15 cellular contexts compared by ENCODE assay signal in genomic region chr1:7554343-7555270, GRCh38.
A peak's percentile ranks its signal among the peaks of the same experiment; 100 is the strongest.
DNase-seq lines count a peak whose midpoint lies in the region; ATAC-seq, FAIRE-seq and TF ChIP-seq lines count a peak whose summit lies in the region.
"Had no signal": no experiment of that assay in that cellular context is flagged by ENCODE, and none has a peak within 500 bp of the region (broad histone marks: within the 10 kb centered on the region; RNA-seq: fewer than 3 reads in every experiment).

No MANE protein-coding gene starts in this region.

- H3K27me3 ChIP-seq in GM12878 (replicated peaks in 1 of 2; ENCODE audit: control insufficient read depth in 2 of 2, insufficient read depth in 2 of 2, low read length in 1 of 2): no peaks in the 10 kb centered on the region
- H3K27me3 ChIP-seq in dorsolateral prefrontal cortex: no peaks in the 10 kb centered on the region
- H3K27me3 ChIP-seq in H9 (ENCODE audit: insufficient read depth, low read length): no peaks in the 10 kb centered on the region
- no peaks in the 10 kb centered on the region for H3K27me3 ChIP-seq in SK-N-SH (ENCODE audit: insufficient read depth)
- H3K27me3 ChIP-seq: Peyer's patch had no signal

- no peak overlapping the region for H3K4ac ChIP-seq in H9 (ENCODE audit: low read depth, low read length)

- TF ChIP-seq EP300 in GM12878 (IDR thresholded peaks at IDR 0.05; ENCODE audit: borderline replicate concordance in 1 of 2, control insufficient read depth in 1 of 2, low read depth in 2 of 2, low read length in 2 of 2) (no peak), SK-N-SH (IDR thresholded peaks at IDR 0.05; ENCODE audit: borderline replicate concordance in 1 of 2, low read depth in 1 of 2, low read length in 1 of 2) (no peak)

- H4K20me1 ChIP-seq in GM12878 (ENCODE audit: control insufficient read depth, insufficient read depth) (no peaks in the 10 kb centered on the region), H9 (ENCODE audit: control insufficient read depth, insufficient read depth, insufficient read length) (no peaks in the 10 kb centered on the region), SK-N-SH (ENCODE audit: insufficient read depth) (no peaks in the 10 kb centered on the region)

- TF ChIP-seq RAD21 in GM12878 (IDR thresholded peaks at IDR 0.05; ENCODE audit: insufficient read depth, low read depth, low read length) (no peak), SK-N-SH (IDR thresholded peaks at IDR 0.05; ENCODE audit: low read length) (no peak)

- SMC1A ChIA-PET in GM12878 (lab: Charles Lee; ENCODE audit: uncharacterized antibody, unreplicated experiment): no interaction called here

- no peak overlapping the region for H4K91ac ChIP-seq in H9 (ENCODE audit: insufficient read length, low read depth, low read length)

- H3K27me3 Mint-ChIP-seq in H9 (ENCODE audit: low read depth): peaks cover 7% of the 10 kb centered on the region
- H3K27me3 Mint-ChIP-seq: activated naive CD8-positive, alpha-beta T cell had no signal

- H3K9ac ChIP-seq in GM12878 (ENCODE audit: control insufficient read depth, insufficient read depth, low read length) (no peak overlapping the region), H9 (ENCODE audit: extremely low read depth, insufficient read length, low read length) (no peak overlapping the region), SK-N-SH (no peak overlapping the region)
- H3K9ac ChIP-seq: parathyroid adenoma had no signal

- H2BK120ac ChIP-seq in H9 (ENCODE audit: low read depth, low read length, poor library complexity, severe bottlenecking): no peak overlapping the region

- H3K4me1 ChIP-seq in GM12878 (ENCODE audit: control insufficient read depth, insufficient read depth, low read length): no peaks in the 10 kb centered on the region
- peaks cover 3% of the 10 kb centered on the region; the same call in 1 of the 2 replicates for H3K4me1 ChIP-seq in H9 (ENCODE audit: insufficient read depth, low read length)
- H3K4me1 ChIP-seq in SK-N-SH (ENCODE audit: control insufficient read depth in 1 of 2, insufficient read depth in 2 of 2, low read depth in 1 of 2, low read length in 1 of 2): peaks cover 6 to 83% of the 10 kb centered on the region in 2 experiments; a peak in 3 of 4 replicates
- H3K4me1 ChIP-seq: parathyroid adenoma had no signal

- intact Hi-C loops in GM12878 (cut with micrococcal nuclease; ENCODE audit: unreplicated experiment) (no loop called here), dorsolateral prefrontal cortex (cut with DNase I) (no loop called here)

- no peak overlapping the region for H2BK12ac ChIP-seq in H9 (ENCODE audit: insufficient read length, low read depth, low read length)

- RAD21 ChIA-PET in GM12878 (lab: Charles Lee; ENCODE audit: unreplicated experiment): interaction anchor here (0.7 kb wide), 1 partner anchor 208 kb away, joined by 3 read pairs; no protein-coding TSS in a partner anchor

- no peaks in the 10 kb centered on the region; the same call in 2 of the 3 replicates for H3K9me3 ChIP-seq in GM12878 (replicated peaks; ENCODE audit: control insufficient read depth, insufficient read depth, low read length)
- no peaks in the 10 kb centered on the region for H3K9me3 ChIP-seq in H9 (ENCODE audit: control insufficient read depth, low read depth, low read length)
- H3K9me3 ChIP-seq in SK-N-SH: no peaks in the 10 kb centered on the region
- H3K9me3 ChIP-seq: Peyer's patch had no signal

- no peaks in the 10 kb centered on the region for H3K23me2 ChIP-seq in H9 (ENCODE audit: insufficient read length, low read depth, low read length, poor library complexity, severe bottlenecking)

- no TSS peak for BruUV-seq in GM12878 (replicated peaks; lab: Mats Ljungman, UMichigan)

- CTCF ChIA-PET in GM12878 (lab: Yijun Ruan, JAX) (no interaction called here), SK-N-SH (lab: Yijun Ruan, JAX) (interaction anchor here (1.0 to 3.4 kb wide), 11 partner anchors 15 to 512 kb away, joined by 3 to 18 read pairs (median 3); no protein-coding TSS in a partner anchor)

- no peak overlapping the region for H4K5ac ChIP-seq in H9 (ENCODE audit: insufficient read length, low read depth, low read length)

- TF ChIP-seq POLR2A in GM12878 (IDR thresholded peaks at IDR 0.05; ENCODE audit: low read depth, low read length): no peak

- no peak overlapping the region for H2BK15ac ChIP-seq in H9 (ENCODE audit: low read depth, low read length)

- no peaks in the 10 kb centered on the region for H3K36me3 Mint-ChIP-seq in H9 (ENCODE audit: insufficient read depth in 1 of 3, low read depth in 3 of 3)
- H3K36me3 Mint-ChIP-seq: activated naive CD8-positive, alpha-beta T cell had no signal

- ATAC-seq in GM12878: no peak
- no peak for ATAC-seq in GM19328 (IDR thresholded peaks at IDR 0.05; ENCODE audit: unreplicated experiment)
- ATAC-seq: activated CD4-positive, CD25-positive, alpha-beta regulatory T cell treated with anti-CD3 and anti-CD28 coated beads, Interleukin-2, amount 50 U/mL, for 24 hours had no signal

- no peak for TF ChIP-seq CTCF in GM12878 (IDR thresholded peaks at IDR 0.05 in 2 of 3, conservative IDR thresholded peaks at IDR 0.05 in 1 of 3; ENCODE audit: control insufficient read depth in 2 of 3, extremely low read depth in 1 of 3, insufficient read depth in 1 of 3, low read depth in 3 of 3, low read length in 3 of 3)
- no peak for TF ChIP-seq CTCF in dorsolateral prefrontal cortex (IDR thresholded peaks at IDR 0.05 in 54 of 56, conservative IDR thresholded peaks at IDR 0.05 in 2 of 56; ENCODE audit: low read depth in 1 of 56, partially characterized antibody in 56 of 56)
- TF ChIP-seq CTCF in H9 (conservative IDR thresholded peaks at IDR 0.05): no peak
- no peak for TF ChIP-seq CTCF in SK-N-SH (IDR thresholded peaks at IDR 0.05)

- H3K18ac ChIP-seq in H9 (ENCODE audit: insufficient read length, low read depth, low read length): no peak overlapping the region

- H3K27ac ChIP-seq in GM12878 (ENCODE audit: control insufficient read depth, insufficient read depth) (no peak overlapping the region), dorsolateral prefrontal cortex (no peak overlapping the region), H9 (ENCODE audit: insufficient read length, low read depth, low read length) (no peak overlapping the region), SK-N-SH (ENCODE audit: low read depth in 2 of 2, low read length in 1 of 2) (peak overlapping the region in 1 of 2 experiments; percentile 100; a peak in 2 of 4 replicates)
- H3K27ac ChIP-seq: parathyroid adenoma, Peyer's patch had no signal

- H3K79me2 ChIP-seq in GM12878 (ENCODE audit: control insufficient read depth, insufficient read depth, low read length) (no peaks in the 10 kb centered on the region), H9 (ENCODE audit: insufficient read depth, low read length) (no peaks in the 10 kb centered on the region), SK-N-SH (ENCODE audit: insufficient read depth) (no peaks in the 10 kb centered on the region)
- H3K79me2 ChIP-seq: parathyroid adenoma had no signal

- H2AK5ac ChIP-seq in H9 (ENCODE audit: insufficient read length, low read length): no peak overlapping the region

- H2AFZ ChIP-seq in GM12878 (ENCODE audit: control insufficient read depth, low read depth, low read length) (no peak overlapping the region), H9 (ENCODE audit: low read length) (no peak overlapping the region), SK-N-SH (ENCODE audit: low read depth) (no peak overlapping the region)
- H2AFZ ChIP-seq: parathyroid adenoma had no signal

- FAIRE-seq in GM12878 (lab: Jason Lieb, UNC): no peak

- H2BK5ac ChIP-seq in H9 (ENCODE audit: insufficient read length, low read length): no peak overlapping the region

- peaks cover 2% of the 10 kb centered on the region for H3F3A ChIP-seq in SK-N-SH (replicated peaks; ENCODE audit: insufficient read depth)

- H3K56ac ChIP-seq in H9 (ENCODE audit: insufficient read length, low read depth, low read length): no peak overlapping the region

- H3K79me1 ChIP-seq in H9 (ENCODE audit: insufficient read depth, low read depth, low read length, poor library complexity, severe bottlenecking): no peaks in the 10 kb centered on the region

- H3K27ac Mint-ChIP-seq in H9: no peak overlapping the region
- H3K27ac Mint-ChIP-seq: activated naive CD8-positive, alpha-beta T cell had no signal

- H3K14ac ChIP-seq in H9 (ENCODE audit: insufficient read depth, low read length): no peak overlapping the region

- H3K9me3 Mint-ChIP-seq in H9: peaks cover 3 to 4% of the 10 kb centered on the region in 2 experiments; a peak in 3 of 5 replicates
- H3K9me3 Mint-ChIP-seq: central memory CD8-positive, alpha-beta T cell had no signal

- no peak overlapping the region for H3K4me3 ChIP-seq in GM12878
- H3K4me3 ChIP-seq in dorsolateral prefrontal cortex: no peak overlapping the region
- H3K4me3 ChIP-seq in SK-N-SH (ENCODE audit: low read depth in 2 of 2, low read length in 1 of 2): no peak overlapping the region
- H3K4me3 ChIP-seq: Peyer's patch had no signal

- no peak overlapping the region for H3K4me2 ChIP-seq in GM12878 (ENCODE audit: control insufficient read depth, insufficient read depth)
- no peak overlapping the region for H3K4me2 ChIP-seq in H9 (ENCODE audit: insufficient read depth, insufficient read length, low read length)
- H3K4me2 ChIP-seq in SK-N-SH: no peak overlapping the region

- H3K36me3 ChIP-seq in GM12878 (ENCODE audit: control insufficient read depth in 2 of 2, insufficient read depth in 2 of 2, low read length in 1 of 2): no peaks in the 10 kb centered on the region
- no peaks in the 10 kb centered on the region for H3K36me3 ChIP-seq in SK-N-SH (replicated peaks in 1 of 2; ENCODE audit: control insufficient read depth in 1 of 2, insufficient read depth in 2 of 2, low read length in 1 of 2)
- H3K36me3 ChIP-seq: Peyer's patch had no signal

- DNase-seq in Caki2 (ENCODE audit: low read depth): peak; percentile 11
- peak; percentile 20 for DNase-seq in M059J (ENCODE audit: low read depth)
- no peak for DNase-seq in GM12878 (ENCODE audit: low read depth, low spot score)
- DNase-seq in kidney tubule cell (ENCODE audit: low spot score): peak; percentile 34
- DNase-seq in dorsolateral prefrontal cortex: no peak
- no peak for DNase-seq in H9
- DNase-seq in SK-N-SH: no peak
- DNase-seq: HCEC 1CT, NCI-H510A treated with DMSO at 0.1 percent for 48 hours, Peyer's patch had no signal

- H2BK20ac ChIP-seq in H9 (ENCODE audit: low read depth, low read length, poor library complexity, severe bottlenecking): no peak overlapping the region

- WGBS in GM12878 (ENCODE audit: insufficient coverage, insufficient replicate concordance, low lambda C conversion rate, missing lambda C conversion rate): 4% methylated on average over 12 of the region's 12 CpGs
- no CpG with 5 or more reads among the region's 12 CpGs for WGBS in H9 (ENCODE audit: extremely low coverage, insufficient read length, low lambda C conversion rate)
- 67% methylated on average over 10 of the region's 12 CpGs for WGBS in SK-N-SH (ENCODE audit: low lambda C conversion rate)

- no peak overlapping the region for H4K8ac ChIP-seq in H9 (replicated peaks; ENCODE audit: insufficient read length, low read depth, low read length)

- H3K9me2 ChIP-seq in SK-N-SH: no peaks in the 10 kb centered on the region

- in situ Hi-C loops in Caki2 (cut with HindIII; ENCODE audit: low pct_unique_long_range_greater_than_20kb, low sequenced_read_pairs): no loop called here
- in situ Hi-C loops in GM12878 (cut with MboI): no loop called here

- H3T11ph ChIP-seq in H9 (ENCODE audit: low read length): no peak overlapping the region

- H3K4me3 Mint-ChIP-seq in H9: no peak overlapping the region
- H3K4me3 Mint-ChIP-seq: activated naive CD8-positive, alpha-beta T cell; central memory CD8-positive, alpha-beta T cell had no signal

- H3K23ac ChIP-seq in H9 (ENCODE audit: insufficient read length, low read depth, low read length): no peak overlapping the region

- H3K4me1 Mint-ChIP-seq in H9: peaks cover 20 to 23% of the 10 kb centered on the region in 2 experiments

- POLR2A ChIA-PET in GM12878 (lab: Charles Lee) (no interaction called here), SK-N-SH (lab: Yijun Ruan, JAX) (interaction anchor here (1.1 to 5.9 kb wide), 3 partner anchors 30 to 115 kb away, joined by 3 to 43 read pairs (median 5); no protein-coding TSS in a partner anchor)

Comparison
In these comparisons a context has a peak if more than half of its experiments do, and no peak if none do; other contexts are left out.
1. DNase-seq: peak in Caki2 (single experiment), M059J (single experiment) and kidney tubule cell (single experiment); none in GM12878 (single experiment), dorsolateral prefrontal cortex (0 of 10), H9 (single experiment) and SK-N-SH (single experiment).